In the genomic region with DNA sequence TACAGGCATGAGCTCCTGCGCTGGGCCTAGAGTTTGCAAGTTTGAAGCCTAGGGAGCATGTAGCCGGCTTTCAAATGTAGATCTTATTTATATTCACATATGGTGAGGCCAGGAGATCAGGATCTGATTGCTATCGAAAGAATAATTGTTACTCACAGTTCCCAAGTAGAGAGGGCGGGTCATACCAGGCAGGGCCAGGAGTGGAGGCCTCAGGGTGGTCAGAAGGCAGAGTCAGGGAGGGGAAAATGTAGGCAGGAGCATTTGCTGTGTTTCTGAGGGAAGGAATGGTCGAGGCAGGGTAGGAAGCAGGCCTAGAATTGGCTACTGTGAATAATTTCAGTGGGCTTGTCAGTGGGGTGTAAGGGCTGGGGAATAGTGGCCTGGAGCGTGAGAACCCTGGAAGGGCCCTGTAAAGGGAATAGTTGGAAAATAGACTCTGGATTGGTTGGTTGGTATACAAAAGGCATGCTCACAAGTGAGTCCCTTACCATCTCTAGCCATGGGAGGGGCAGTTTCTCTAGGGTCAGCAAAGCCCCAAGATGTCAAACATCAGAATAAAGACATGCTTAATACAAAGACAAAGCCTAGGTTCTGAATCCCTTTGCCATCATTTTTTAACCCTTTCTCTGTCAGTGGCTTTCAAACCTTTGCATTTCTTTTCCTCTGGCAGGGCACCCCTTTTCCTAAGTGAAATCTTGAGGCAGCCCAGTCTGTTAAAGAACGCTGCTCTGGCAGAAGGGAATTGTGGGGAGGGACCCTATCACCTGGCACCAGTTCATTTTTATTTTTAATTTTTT, we compare ENCODE assay signal across 30 cellular contexts.
"Had no signal": no experiment of that assay in that cellular context is flagged by ENCODE, and none has a peak within 500 bp of the region (broad histone marks: within the 10 kb centered on the region; RNA-seq: fewer than 3 reads in every experiment).

No MANE protein-coding gene starts in this region.

- H3K4me3 Mint-ChIP-seq: activated CD4-positive, alpha-beta T cell treated with anti-CD3 and anti-CD28 coated beads, Interleukin-2, amount 10 ng/mL, durations not matched to agents 7 days and 5 days; activated CD8-positive, alpha-beta T cell treated with anti-CD3 and anti-CD28 coated beads for 36 hours; activated T-cell treated with anti-CD3 and anti-CD28 coated beads, Interleukin-2, amount 50 U/mL, for 4 hours; activated T-helper 17 cell treated with anti-CD3 and anti-CD28 coated beads, Interleukin-2, amount 50 U/mL, for 72 hours; natural killer cell; stimulated activated naive B cell treated with anti-CD40 and anti-IgM and Interleukin-4, amounts not matched to agents 10 μg/mL and 1 μg/mL and 100 μg/mL, for 72 hours; T-helper 17 cell had no signal

- H3K27ac Mint-ChIP-seq: activated CD4-positive, alpha-beta T cell treated with anti-CD3 and anti-CD28 coated beads, Interleukin-2, amount 10 ng/mL, durations not matched to agents 7 days and 5 days; activated CD8-positive, alpha-beta T cell treated with anti-CD3 and anti-CD28 coated beads for 36 hours; activated T-helper 17 cell treated with anti-CD3 and anti-CD28 coated beads, Interleukin-2, amount 50 U/mL, for 72 hours; natural killer cell; stimulated activated naive B cell treated with anti-CD40 and anti-IgM and Interleukin-4, amounts not matched to agents 10 μg/mL and 1 μg/mL and 100 μg/mL, for 72 hours; T-helper 17 cell had no signal

- ATAC-seq: activated CD8-positive, alpha-beta T cell treated with anti-CD3 and anti-CD28 coated beads for 36 hours; activated T-cell treated with anti-CD3 and anti-CD28 coated beads, Interleukin-2, amount 50 U/mL, for 4 hours; activated T-helper 17 cell treated with anti-CD3 and anti-CD28 coated beads, Interleukin-2, amount 50 U/mL, for 72 hours; heart right ventricle; left lung; lower lobe of right lung; natural killer cell; pancreas; psoas muscle; stimulated activated naive B cell treated with anti-CD40 and anti-IgM and Interleukin-4, amounts not matched to agents 10 μg/mL and 1 μg/mL and 100 μg/mL, for 72 hours; T-helper 17 cell; upper lobe of right lung had no signal

- H3K36me3 ChIP-seq: breast epithelium, esophagus squamous epithelium, heart right ventricle, left lung, lower lobe of right lung, pancreas, stomach, thyroid gland, upper lobe of right lung had no signal

- H3K27me3 Mint-ChIP-seq: activated CD4-positive, alpha-beta T cell treated with anti-CD3 and anti-CD28 coated beads, Interleukin-2, amount 10 ng/mL, durations not matched to agents 7 days and 5 days had no signal

- H3K9me3 ChIP-seq: breast epithelium, esophagus squamous epithelium, heart right ventricle, left lung, lower lobe of right lung, pancreas, psoas muscle, thyroid gland, upper lobe of right lung had no signal

- H3K4me2 ChIP-seq: smooth muscle cell had no signal

- H3K27ac ChIP-seq: breast epithelium, epithelial cell of prostate, esophagus squamous epithelium, heart right ventricle, left lung, lower lobe of right lung, pancreas, psoas muscle, stomach, thyroid gland, upper lobe of right lung had no signal

- DNase-seq: activated CD4-positive, alpha-beta T cell treated with anti-CD3 and anti-CD28 coated beads for 1 hour; activated CD4-positive, alpha-beta T cell treated with anti-CD3 and anti-CD28 coated beads, Interleukin-2, amount 10 ng/mL, durations not matched to agents 7 days and 5 days; activated CD8-positive, alpha-beta T cell treated with anti-CD3 and anti-CD28 coated beads for 36 hours; activated gamma-delta T cell treated with Interleukin-2 at 50 U/mL for 16 hours; activated naive CD4-positive, alpha-beta T cell treated with anti-CD3 and anti-CD28 coated beads, Interleukin-2, amount 50 U/mL, for 16 hours; activated T-cell treated with anti-CD3 and anti-CD28 coated beads, Interleukin-2, amount 50 U/mL, for 4 hours; amniotic stem cell; central memory CD4-positive, alpha-beta T cell; esophagus squamous epithelium; foreskin melanocyte; heart right ventricle; kidney glomerular epithelial cell; left lung; lower lobe of right lung; mesenchymal stem cell; natural killer cell; nucleus accumbens; pancreas; psoas muscle; stimulated activated CD4-positive, alpha-beta T cell treated with anti-CD3 and anti-CD28 coated beads, Interleukin-2, amount 100 ng/mL, for 24 hours; stimulated activated naive B cell treated with anti-CD40 and anti-IgM and Interleukin-4, amounts not matched to agents 10 μg/mL and 1 μg/mL and 100 μg/mL, for 72 hours; stomach; T-helper 17 cell; T1000; thyroid gland; upper lobe of right lung had no signal

- H3K4me1 ChIP-seq: breast epithelium, heart right ventricle, left lung, lower lobe of right lung, pancreas, psoas muscle, stomach, upper lobe of right lung had no signal

- H3K36me3 Mint-ChIP-seq: natural killer cell had no signal

- H3K27me3 ChIP-seq: breast epithelium, esophagus squamous epithelium, heart right ventricle, left lung, pancreas, stomach, thyroid gland, upper lobe of right lung had no signal

- H3K4me1 Mint-ChIP-seq: activated CD4-positive, alpha-beta T cell treated with anti-CD3 and anti-CD28 coated beads, Interleukin-2, amount 10 ng/mL, durations not matched to agents 7 days and 5 days; natural killer cell; stimulated activated naive B cell treated with anti-CD40 and anti-IgM and Interleukin-4, amounts not matched to agents 10 μg/mL and 1 μg/mL and 100 μg/mL, for 72 hours; T-helper 17 cell had no signal

- H3K9me3 Mint-ChIP-seq: activated T-helper 17 cell treated with anti-CD3 and anti-CD28 coated beads, Interleukin-2, amount 50 U/mL, for 72 hours; natural killer cell had no signal

- H3K4me3 ChIP-seq: breast epithelium, esophagus squamous epithelium, heart right ventricle, left lung, lower lobe of right lung, pancreas, psoas muscle, smooth muscle cell, stomach, thyroid gland, upper lobe of right lung had no signal
